13 cellular contexts compared by ENCODE assay signal in the genomic region with DNA sequence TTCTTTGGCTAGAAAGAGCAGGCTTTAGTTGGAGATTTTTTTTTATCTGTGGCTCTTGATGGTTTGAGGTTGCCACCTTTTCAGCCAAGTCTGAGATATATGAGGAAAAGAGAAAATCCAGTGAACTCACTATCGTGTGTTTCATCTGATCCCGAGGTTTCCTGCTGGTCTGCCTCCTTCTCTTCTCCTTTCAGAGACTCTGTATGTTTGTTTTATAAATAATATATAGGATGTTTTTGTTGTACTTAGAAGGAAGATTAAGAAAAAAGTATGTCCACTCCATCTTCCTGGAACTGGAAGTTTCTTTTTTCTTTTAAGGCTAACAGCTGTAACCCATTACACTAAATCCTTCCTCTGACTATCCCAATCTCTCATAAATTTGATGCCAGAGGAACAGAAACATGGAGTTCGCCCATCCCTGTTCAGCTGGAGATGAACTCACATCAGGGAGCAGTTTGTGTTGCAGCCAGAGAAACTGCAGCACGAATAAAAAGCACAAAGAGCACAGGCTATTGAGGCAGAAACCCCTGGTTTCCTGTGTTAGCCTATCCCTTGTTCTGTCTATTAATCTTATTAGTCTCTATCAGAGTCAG. TPM values are rescaled to one million over a fixed set of nuclear protein-coding genes. Genes with fewer than 3 reads are reported as not detected.
DNase-seq lines count a peak whose midpoint lies in the region; ATAC-seq, FAIRE-seq and TF ChIP-seq lines count a peak whose summit lies in the region.
"Had no signal": no experiment of that assay in that cellular context is flagged by ENCODE, and none has a peak within 500 bp of the region (broad histone marks: within the 10 kb centered on the region; RNA-seq: fewer than 3 reads in every experiment).

No MANE protein-coding gene starts in this region.

- no peaks in the 10 kb centered on the region for H3K27me3 ChIP-seq in astrocyte (ENCODE audit: insufficient read depth, low read length)
- H3K27me3 ChIP-seq in hepatocyte = no peaks in the 10 kb centered on the region
- H3K27me3 ChIP-seq: tibial artery had no signal

- no peak for DNase-seq in activated CD4-positive, alpha-beta memory T cell treated with anti-CD3 and anti-CD28 coated beads for 36 hours
- DNase-seq in activated CD4-positive, alpha-beta memory T cell treated with anti-CD3 and anti-CD28 coated beads, Interleukin-2, amount 10 ng/mL, durations not matched to agents 7 days and 5 days = no peak
- no peak for DNase-seq in astrocyte (ENCODE audit: low read depth)
- DNase-seq in hepatocyte (ENCODE audit: low spot score) = peak; percentile 18
- DNase-seq in smooth muscle cell of the brain vasculature (ENCODE audit: low read depth, low spot score) = peak; percentile 46
- DNase-seq in 8988T = no peak
- DNase-seq: NCI-H1092 treated with DMSO at 0.1 percent for 48 hours, NCI-H524, SHP77 treated with DMSO at 0.1 percent for 48 hours, tibial artery had no signal

- H2AFZ ChIP-seq in astrocyte (ENCODE audit: low read depth, low read length) (no peak overlapping the region), hepatocyte (no peak overlapping the region)

- H3K9me3 ChIP-seq in astrocyte (ENCODE audit: insufficient read depth, low read depth, low read length) (no peaks in the 10 kb centered on the region), hepatocyte (ENCODE audit: low read depth) (no peaks in the 10 kb centered on the region)
- H3K9me3 ChIP-seq: A549, tibial artery had no signal

- CTCF ChIA-PET in activated CD4-positive, alpha-beta memory T cell treated with anti-CD3 and anti-CD28 coated beads for 36 hours (lab: Charles Lee) = interaction anchor here (1.1 to 1.8 kb wide), 2 partner anchors 12 to 38 kb away, joined by 3 to 4 read pairs; no protein-coding TSS in a partner anchor
- CTCF ChIA-PET in activated CD4-positive, alpha-beta memory T cell treated with anti-CD3 and anti-CD28 coated beads, Interleukin-2, amount 10 ng/mL, durations not matched to agents 7 days and 5 days (lab: Charles Lee) = no interaction called here

- H3K36me3 Mint-ChIP-seq in activated CD4-positive, alpha-beta memory T cell treated with anti-CD3 and anti-CD28 coated beads for 36 hours = peaks cover 36% of the 10 kb centered on the region
- peaks cover 65% of the 10 kb centered on the region for H3K36me3 Mint-ChIP-seq in activated CD4-positive, alpha-beta memory T cell treated with anti-CD3 and anti-CD28 coated beads, Interleukin-2, amount 10 ng/mL, durations not matched to agents 7 days and 5 days (ENCODE audit: low read depth)
- peaks cover 32% of the 10 kb centered on the region for H3K36me3 Mint-ChIP-seq in astrocyte (ENCODE audit: low read depth, unreplicated experiment)

- H3K4me3 ChIP-seq in astrocyte (ENCODE audit: insufficient read depth, low read depth, low read length) (no peak overlapping the region), hepatocyte (no peak overlapping the region)
- H3K4me3 ChIP-seq: A549, tibial artery had no signal

- 48% methylated on average over 4 of the region's 4 CpGs for WGBS in hepatocyte (ENCODE audit: low lambda C conversion rate, missing lambda C conversion rate)

- H3K27ac ChIP-seq in astrocyte (ENCODE audit: low read depth, low read length) (no peak overlapping the region), hepatocyte (peak overlapping the region; percentile 77)
- H3K27ac ChIP-seq: A549 had no signal

- H4K20me1 ChIP-seq in astrocyte (ENCODE audit: insufficient read depth, low read length) = peaks cover 14% of the 10 kb centered on the region
- no peaks in the 10 kb centered on the region for H4K20me1 ChIP-seq in hepatocyte (ENCODE audit: insufficient read depth, poor library complexity, severe bottlenecking)

- FAIRE-seq in astrocyte (lab: Jason Lieb, UNC) = no peak
- FAIRE-seq: A549 had no signal

- no peaks in the 10 kb centered on the region for H3K9me2 ChIP-seq in hepatocyte (replicated peaks; ENCODE audit: insufficient read depth)

- H3K36me3 ChIP-seq in astrocyte (ENCODE audit: insufficient read depth, low read length) = peaks cover 21% of the 10 kb centered on the region
- H3K36me3 ChIP-seq in hepatocyte (replicated peaks; ENCODE audit: insufficient read depth, low read depth) = no peaks in the 10 kb centered on the region

- peak overlapping the region; percentile 7 for H3K9ac ChIP-seq in astrocyte (ENCODE audit: low read length)

- peaks cover 8% of the 10 kb centered on the region for H3K4me1 ChIP-seq in astrocyte (ENCODE audit: insufficient read depth, low read length)
- H3K4me1 ChIP-seq in hepatocyte (ENCODE audit: insufficient read depth) = peaks cover 3% of the 10 kb centered on the region
- H3K4me1 ChIP-seq: A549, tibial artery had no signal

- H3K79me2 ChIP-seq in astrocyte (ENCODE audit: insufficient read depth, low read length) = peaks cover 4% of the 10 kb centered on the region
- no peaks in the 10 kb centered on the region for H3K79me2 ChIP-seq in hepatocyte

- H3K27ac Mint-ChIP-seq in activated CD4-positive, alpha-beta memory T cell treated with anti-CD3 and anti-CD28 coated beads for 36 hours = peak overlapping the region; percentile 28
- H3K27ac Mint-ChIP-seq in activated CD4-positive, alpha-beta memory T cell treated with anti-CD3 and anti-CD28 coated beads, Interleukin-2, amount 10 ng/mL, durations not matched to agents 7 days and 5 days = no peak overlapping the region
- no peak overlapping the region for H3K27ac Mint-ChIP-seq in astrocyte (ENCODE audit: unreplicated experiment)

- H3K4me2 ChIP-seq in astrocyte (ENCODE audit: low read length) = no peak overlapping the region
- H3K4me2 ChIP-seq in hepatocyte = peak overlapping the region; percentile 9
- H3K4me2 ChIP-seq: A549 had no signal

- H3K9me3 Mint-ChIP-seq in activated CD4-positive, alpha-beta memory T cell treated with anti-CD3 and anti-CD28 coated beads for 36 hours = no peaks in the 10 kb centered on the region
- H3K9me3 Mint-ChIP-seq in activated CD4-positive, alpha-beta memory T cell treated with anti-CD3 and anti-CD28 coated beads, Interleukin-2, amount 10 ng/mL, durations not matched to agents 7 days and 5 days = no peaks in the 10 kb centered on the region
- H3K9me3 Mint-ChIP-seq in astrocyte (ENCODE audit: unreplicated experiment) = no peaks in the 10 kb centered on the region

- POLR2A ChIA-PET in activated CD4-positive, alpha-beta memory T cell treated with anti-CD3 and anti-CD28 coated beads for 36 hours (lab: Charles Lee) = no interaction called here
- POLR2A ChIA-PET in activated CD4-positive, alpha-beta memory T cell treated with anti-CD3 and anti-CD28 coated beads, Interleukin-2, amount 10 ng/mL, durations not matched to agents 7 days and 5 days (lab: Charles Lee) = interaction anchor here (1.0 to 1.1 kb wide), 2 partner anchors 18 to 24 kb away, joined by 3 to 4 read pairs; no protein-coding TSS in a partner anchor

- no peak for ATAC-seq in HG03097 (IDR thresholded peaks at IDR 0.05; ENCODE audit: low FRiP score, unreplicated experiment)
- ATAC-seq in HG02678 (IDR thresholded peaks at IDR 0.05; ENCODE audit: unreplicated experiment) = no peak
- ATAC-seq: A549 had no signal

- no peak for TF ChIP-seq CTCF in astrocyte (IDR thresholded peaks at IDR 0.05; ENCODE audit: insufficient read depth, low read depth, low read length)
- TF ChIP-seq CTCF in hepatocyte (IDR thresholded peaks at IDR 0.05; ENCODE audit: poor library complexity) = no peak

- H3K27me3 Mint-ChIP-seq in activated CD4-positive, alpha-beta memory T cell treated with anti-CD3 and anti-CD28 coated beads for 36 hours = no peaks in the 10 kb centered on the region
- no peaks in the 10 kb centered on the region for H3K27me3 Mint-ChIP-seq in activated CD4-positive, alpha-beta memory T cell treated with anti-CD3 and anti-CD28 coated beads, Interleukin-2, amount 10 ng/mL, durations not matched to agents 7 days and 5 days
- no peaks in the 10 kb centered on the region for H3K27me3 Mint-ChIP-seq in astrocyte (ENCODE audit: low read depth, unreplicated experiment)

- intact Hi-C loops in activated CD4-positive, alpha-beta memory T cell treated with anti-CD3 and anti-CD28 coated beads for 36 hours (cut with micrococcal nuclease) = no loop called here

- H3K4me3 Mint-ChIP-seq in activated CD4-positive, alpha-beta memory T cell treated with anti-CD3 and anti-CD28 coated beads for 36 hours = no peak overlapping the region
- H3K4me3 Mint-ChIP-seq in activated CD4-positive, alpha-beta memory T cell treated with anti-CD3 and anti-CD28 coated beads, Interleukin-2, amount 10 ng/mL, durations not matched to agents 7 days and 5 days = no peak overlapping the region
- no peak overlapping the region for H3K4me3 Mint-ChIP-seq in astrocyte (ENCODE audit: unreplicated experiment)

- H3K4me1 Mint-ChIP-seq in activated CD4-positive, alpha-beta memory T cell treated with anti-CD3 and anti-CD28 coated beads for 36 hours (ENCODE audit: low read depth) = peaks cover 6% of the 10 kb centered on the region
- peaks cover 20% of the 10 kb centered on the region for H3K4me1 Mint-ChIP-seq in activated CD4-positive, alpha-beta memory T cell treated with anti-CD3 and anti-CD28 coated beads, Interleukin-2, amount 10 ng/mL, durations not matched to agents 7 days and 5 days
- peaks cover 7% of the 10 kb centered on the region for H3K4me1 Mint-ChIP-seq in astrocyte (ENCODE audit: low read depth, unreplicated experiment)

RNA-seq across cellular contexts. Expression of a gene that starts 20.7 kb away (rescaled TPM):
- 10 to 100 TPM; 18.5 to 18.6 TPM for total RNA-seq in activated CD4-positive, alpha-beta memory T cell treated with anti-CD3 and anti-CD28 coated beads for 36 hours
- total RNA-seq in activated CD4-positive, alpha-beta memory T cell treated with anti-CD3 and anti-CD28 coated beads, Interleukin-2, amount 10 ng/mL, durations not matched to agents 7 days and 5 days = 10 to 100 TPM; 33.1 to 33.3 TPM
- total RNA-seq in astrocyte (21.9 and 23.4 TPM in 2 replicates), hepatocyte (16.2 and 21.0 TPM in 2 replicates)
- 14.0 and 14.6 TPM in 2 replicates for polyA plus RNA-seq in hepatocyte

RNA-seq across cellular contexts. Expression of a gene that starts 29.6 kb away (rescaled TPM):
- total RNA-seq in activated CD4-positive, alpha-beta memory T cell treated with anti-CD3 and anti-CD28 coated beads for 36 hours = 10 to 100 TPM; 10.1 to 11.4 TPM
- 1 to 10 TPM; 7.3 to 9.2 TPM for total RNA-seq in activated CD4-positive, alpha-beta memory T cell treated with anti-CD3 and anti-CD28 coated beads, Interleukin-2, amount 10 ng/mL, durations not matched to agents 7 days and 5 days
- total RNA-seq in astrocyte (22.7 and 23.1 TPM in 2 replicates), hepatocyte (42.4 and 52.0 TPM in 2 replicates)
- polyA plus RNA-seq in hepatocyte = 61.2 and 77.0 TPM in 2 replicates

Comparison
In these comparisons a context has a peak if more than half of its experiments do, and no peak if none do; other contexts are left out.
1. DNase-seq: peak in hepatocyte (single experiment) and smooth muscle cell of the brain vasculature (single experiment); none in activated CD4-positive, alpha-beta memory T cell treated with anti-CD3 and anti-CD28 coated beads for 36 hours (single experiment), activated CD4-positive, alpha-beta memory T cell treated with anti-CD3 and anti-CD28 coated beads, Interleukin-2, amount 10 ng/mL, durations not matched to agents 7 days and 5 days (single experiment), astrocyte (single experiment) and 8988T (single experiment).